ENCODE assay signal across 10 cellular contexts in genomic region chr10:110747609-110748464, GRCh38.
A peak's percentile ranks its signal among the peaks of the same experiment; 100 is the strongest.
DNase-seq lines count a peak whose midpoint lies in the region; ATAC-seq and TF ChIP-seq lines count a peak whose summit lies in the region.
"Had no signal": no experiment of that assay in that cellular context is flagged by ENCODE, and none has a peak within 500 bp of the region (broad histone marks: within the 10 kb centered on the region; RNA-seq: fewer than 3 reads in every experiment).

No MANE protein-coding gene starts in this region.

- DNase-seq in CD8-positive, alpha-beta T cell, result no peak
- DNase-seq in activated naive CD8-positive, alpha-beta T cell treated with anti-CD3 and anti-CD28 coated beads for 36 hours, result no peak
- DNase-seq in lower lobe of right lung (no peak), NCI-H2081 treated with DMSO at 0.1 percent for 48 hours (lab: John Stamatoyannopoulos, UW) (no peak), SJCRH30 (no peak), C1 segment of cervical spinal cord (lab: John Stamatoyannopoulos, UW) (no peak)
- DNase-seq: H9, NCI-H1417 had no signal

- no peaks in the 10 kb centered on the region for H3K36me3 ChIP-seq in CD8-positive, alpha-beta T cell (ENCODE audit: insufficient read depth, low read length)
- no peaks in the 10 kb centered on the region for H3K36me3 ChIP-seq in lower lobe of right lung
- H3K36me3 ChIP-seq in SJCRH30, result peaks cover 5% of the 10 kb centered on the region; the same call in 1 of the 2 replicates

- no peak for TF ChIP-seq CTCF in CD8-positive, alpha-beta T cell (IDR thresholded peaks at IDR 0.05)
- TF ChIP-seq CTCF in lower lobe of right lung (IDR thresholded peaks at IDR 0.05), result no peak

- peak overlapping the region; percentile 81 for H3K27ac Mint-ChIP-seq in CD8-positive, alpha-beta T cell
- peak overlapping the region; percentile 90 for H3K27ac Mint-ChIP-seq in activated naive CD8-positive, alpha-beta T cell treated with anti-CD3 and anti-CD28 coated beads for 36 hours
- H3K27ac Mint-ChIP-seq: H9 had no signal

- H3K4me1 Mint-ChIP-seq in CD8-positive, alpha-beta T cell (ENCODE audit: low read depth), result peaks cover 52% of the 10 kb centered on the region
- H3K4me1 Mint-ChIP-seq in activated naive CD8-positive, alpha-beta T cell treated with anti-CD3 and anti-CD28 coated beads for 36 hours, result peaks cover 54% of the 10 kb centered on the region

- ATAC-seq in CD8-positive, alpha-beta T cell, result no peak
- ATAC-seq in GM18868 (IDR thresholded peaks at IDR 0.05; ENCODE audit: unreplicated experiment) (peak; percentile 46), lower lobe of right lung (no peak), GM18909 (IDR thresholded peaks at IDR 0.05; ENCODE audit: poor library complexity, unreplicated experiment) (no peak)

- no peak overlapping the region for H3K4me3 ChIP-seq in CD8-positive, alpha-beta T cell (ENCODE audit: low read depth, low read length)
- H3K4me3 ChIP-seq in lower lobe of right lung (no peak overlapping the region), SJCRH30 (no peak overlapping the region)

- POLR2A ChIA-PET in CD8-positive, alpha-beta T cell (lab: Charles Lee), result interaction anchor here (0.8 to 1.0 kb wide), 2 partner anchors 149 to 165 kb away, joined by 3 read pairs; no protein-coding TSS in a partner anchor

- H3K9me3 Mint-ChIP-seq in CD8-positive, alpha-beta T cell, result peaks cover 11% of the 10 kb centered on the region
- peaks cover 13% of the 10 kb centered on the region for H3K9me3 Mint-ChIP-seq in activated naive CD8-positive, alpha-beta T cell treated with anti-CD3 and anti-CD28 coated beads for 36 hours

- no peaks in the 10 kb centered on the region for H3K27me3 Mint-ChIP-seq in CD8-positive, alpha-beta T cell (ENCODE audit: low read depth)
- H3K27me3 Mint-ChIP-seq in activated naive CD8-positive, alpha-beta T cell treated with anti-CD3 and anti-CD28 coated beads for 36 hours, result no peaks in the 10 kb centered on the region

- peaks cover 33% of the 10 kb centered on the region for H3K4me1 ChIP-seq in CD8-positive, alpha-beta T cell (ENCODE audit: insufficient read depth, low read length)
- H3K4me1 ChIP-seq in lower lobe of right lung (no peaks in the 10 kb centered on the region), SJCRH30 (no peaks in the 10 kb centered on the region)

- H3K4me3 Mint-ChIP-seq in CD8-positive, alpha-beta T cell, result no peak overlapping the region
- peak overlapping the region; percentile 44 for H3K4me3 Mint-ChIP-seq in activated naive CD8-positive, alpha-beta T cell treated with anti-CD3 and anti-CD28 coated beads for 36 hours
- H3K4me3 Mint-ChIP-seq: H9 had no signal

- no peaks in the 10 kb centered on the region for H3K27me3 ChIP-seq in CD8-positive, alpha-beta T cell (ENCODE audit: insufficient read depth, low read length)
- H3K27me3 ChIP-seq in lower lobe of right lung (ENCODE audit: low read depth), result peaks cover 4% of the 10 kb centered on the region
- no peaks in the 10 kb centered on the region for H3K27me3 ChIP-seq in SJCRH30

- intact Hi-C loops in CD8-positive, alpha-beta T cell (cut with DNase I, micrococcal nuclease), result loop anchor here (2.0 to 10.0 kb wide), 11 partner anchors 34 to 1389 kb away; no protein-coding TSS in a partner anchor
- intact Hi-C loops in lower lobe of right lung (cut with DNase I), result loop anchor here (5.0 kb wide), 1 partner anchor 144 kb away; no protein-coding TSS in a partner anchor

- CTCF ChIA-PET in CD8-positive, alpha-beta T cell (lab: Charles Lee), result interaction anchor here (0.6 to 1.5 kb wide), 6 partner anchors 9 to 163 kb away, joined by 3 read pairs; no protein-coding TSS in a partner anchor

- peaks cover 5% of the 10 kb centered on the region for H3K9me3 ChIP-seq in CD8-positive, alpha-beta T cell (ENCODE audit: low read length)
- H3K9me3 ChIP-seq in lower lobe of right lung (peaks cover 8% of the 10 kb centered on the region), SJCRH30 (replicated peaks) (peaks cover 10% of the 10 kb centered on the region)

- no peaks in the 10 kb centered on the region for H3K36me3 Mint-ChIP-seq in CD8-positive, alpha-beta T cell
- H3K36me3 Mint-ChIP-seq in activated naive CD8-positive, alpha-beta T cell treated with anti-CD3 and anti-CD28 coated beads for 36 hours, result peaks cover 25% of the 10 kb centered on the region

- no peak overlapping the region for H3K27ac ChIP-seq in CD8-positive, alpha-beta T cell (ENCODE audit: low read depth, low read length)
- H3K27ac ChIP-seq in lower lobe of right lung, result peak overlapping the region; percentile 1
- H3K27ac ChIP-seq in SJCRH30, result no peak overlapping the region
